ENCODE assay signal across 20 cellular contexts in genomic region chr14:94752575-94752974, GRCh38. TPM values are rescaled to one million over a fixed set of nuclear protein-coding genes. Genes with fewer than 3 reads are reported as not detected.
DNase-seq lines count a peak whose midpoint lies in the region; ATAC-seq and TF ChIP-seq lines count a peak whose summit lies in the region.
"Had no signal": no experiment of that assay in that cellular context is flagged by ENCODE, and none has a peak within 500 bp of the region (broad histone marks: within the 10 kb centered on the region; RNA-seq: fewer than 3 reads in every experiment).

No MANE protein-coding gene starts in this region.

- no peaks in the 10 kb centered on the region for H3K79me2 ChIP-seq in GM23248 (ENCODE audit: insufficient read depth)

- no peak overlapping the region for H4K8ac ChIP-seq in mesenchymal stem cell (ENCODE audit: low read length)

- H3F3A ChIP-seq in GM23248 (ENCODE audit: insufficient read depth), result no peaks in the 10 kb centered on the region

- no peak overlapping the region for H2BK12ac ChIP-seq in mesenchymal stem cell (ENCODE audit: low read length in 2 of 2)

- H3K36me3 ChIP-seq in GM23248 (ENCODE audit: low read depth) (no peaks in the 10 kb centered on the region), endodermal cell (ENCODE audit: control insufficient read depth, insufficient read depth, low read length) (no peaks in the 10 kb centered on the region), mesenchymal stem cell (ENCODE audit: control insufficient read depth in 1 of 2, insufficient read depth in 2 of 2, low read depth in 1 of 2, low read length in 2 of 2) (no peaks in the 10 kb centered on the region), gastrocnemius medialis (no peaks in the 10 kb centered on the region)

- TF ChIP-seq CTCF in endodermal cell (conservative IDR thresholded peaks at IDR 0.05), result no peak
- TF ChIP-seq CTCF in gastrocnemius medialis (IDR thresholded peaks at IDR 0.05 in 4 of 5, conservative IDR thresholded peaks at IDR 0.05 in 1 of 5), result no peak

- H3K14ac ChIP-seq in mesenchymal stem cell (ENCODE audit: low read length in 2 of 2), result no peak overlapping the region

- H3K36me3 Mint-ChIP-seq in endodermal cell (ENCODE audit: low read depth), result peaks cover 2% of the 10 kb centered on the region

- in situ Hi-C loops in GM23248 (cut with MboI), result no loop called here
- in situ Hi-C loops in gastrocnemius medialis (cut with MboI; ENCODE audit: low sequenced_read_pairs in 4 of 4), result no loop called here

- DNase-seq in GM23248, result no peak
- peak; percentile 34 for DNase-seq in endodermal cell
- no peak for DNase-seq in mesenchymal stem cell
- peak in 1 of 2 donors; percentile 14 for DNase-seq in gastrocnemius medialis
- no peak for DNase-seq in NCI-H82 (lab: John Stamatoyannopoulos, UW)
- no peak for DNase-seq in nucleus accumbens (lab: John Stamatoyannopoulos, UW)
- DNase-seq: DND-41; H7; Karpas-422; MM.1S; NCI-H1092 treated with DMSO at 0.1 percent for 48 hours; NCI-H2081 treated with DMSO at 0.1 percent for 48 hours; NCI-H526 treated with DMSO at 0.1 percent for 48 hours; NK-92 treated with Interleukin-12 subunit alpha and Interleukin-12 subunit beta, amount 100 ng/mL, for 24 hours; SIG-M5 had no signal

- no peak overlapping the region for H2BK120ac ChIP-seq in mesenchymal stem cell (ENCODE audit: low read depth, low read length)

- H2BK5ac ChIP-seq in mesenchymal stem cell (ENCODE audit: low read depth, low read length, poor library complexity, severe bottlenecking), result no peak overlapping the region

- no peak overlapping the region for H3K18ac ChIP-seq in mesenchymal stem cell (ENCODE audit: low read depth in 1 of 2, low read length in 2 of 2)

- H3K4me1 ChIP-seq in GM23248 (ENCODE audit: insufficient read depth) (no peaks in the 10 kb centered on the region), endodermal cell (ENCODE audit: control insufficient read depth, insufficient read depth, low read length) (no peaks in the 10 kb centered on the region), mesenchymal stem cell (ENCODE audit: control insufficient read depth, insufficient read depth, low read depth, low read length) (peaks cover 2% of the 10 kb centered on the region), gastrocnemius medialis (no peaks in the 10 kb centered on the region)

- H3K27me3 ChIP-seq in GM23248 (replicated peaks; ENCODE audit: insufficient read depth), result no peaks in the 10 kb centered on the region; the same call in 1 of the 2 replicates
- no peaks in the 10 kb centered on the region for H3K27me3 ChIP-seq in endodermal cell (ENCODE audit: control insufficient read depth, insufficient read depth, low read length, poor library complexity, severe bottlenecking)
- peaks cover 13 to 21% of the 10 kb centered on the region in 2 experiments for H3K27me3 ChIP-seq in mesenchymal stem cell (ENCODE audit: control insufficient read depth in 1 of 2, insufficient read depth in 1 of 2, low read length in 2 of 2)
- H3K27me3 ChIP-seq in gastrocnemius medialis, result peaks cover 0 to 4% (median 0%) of the 10 kb centered on the region in 3 donors

- TF ChIP-seq POLR2A in gastrocnemius medialis (IDR thresholded peaks at IDR 0.05), result no peak

- H3K4ac ChIP-seq in mesenchymal stem cell (ENCODE audit: low read depth in 1 of 2, low read length in 2 of 2), result no peak overlapping the region

- no peaks in the 10 kb centered on the region for H3K9me3 Mint-ChIP-seq in endodermal cell

- no peak overlapping the region for H3K27ac ChIP-seq in GM23248
- H3K27ac ChIP-seq in endodermal cell (ENCODE audit: low read depth, low read length), result no peak overlapping the region
- H3K27ac ChIP-seq in mesenchymal stem cell (ENCODE audit: low read length, poor library complexity, severe bottlenecking), result no peak overlapping the region
- peak overlapping the region; percentile 55 to 66 (median 62) for H3K27ac ChIP-seq in gastrocnemius medialis
- H3K27ac ChIP-seq: C4-2B had no signal

- H3K4me3 Mint-ChIP-seq in endodermal cell, result no peak overlapping the region

- ATAC-seq in gastrocnemius medialis (peak in 1 of 2 donors; percentile 46), GM21576 (IDR thresholded peaks at IDR 0.05; ENCODE audit: unreplicated experiment) (no peak), GM21737 (IDR thresholded peaks at IDR 0.05; ENCODE audit: unreplicated experiment) (no peak)

- H3K9me3 ChIP-seq in GM23248 (ENCODE audit: low read depth) (no peaks in the 10 kb centered on the region), endodermal cell (ENCODE audit: control insufficient read depth, low read length) (no peaks in the 10 kb centered on the region), mesenchymal stem cell (ENCODE audit: control insufficient read depth, low read length) (no peaks in the 10 kb centered on the region), gastrocnemius medialis (no peaks in the 10 kb centered on the region)

- intact Hi-C loops in gastrocnemius medialis (cut with DNase I; ENCODE audit: low total_unique reads), result no loop called here

- H4K91ac ChIP-seq in mesenchymal stem cell (ENCODE audit: low read length), result no peak overlapping the region

- H3K79me1 ChIP-seq in mesenchymal stem cell (replicated peaks; ENCODE audit: low read length, poor library complexity, severe bottlenecking), result no peaks in the 10 kb centered on the region

- no peaks in the 10 kb centered on the region for H4K20me1 ChIP-seq in GM23248 (ENCODE audit: insufficient read depth)

- H2AK5ac ChIP-seq in mesenchymal stem cell (ENCODE audit: low read length, severe bottlenecking), result no peak overlapping the region

- peak overlapping the region; percentile 24; the same call in 1 of the 2 replicates for H2AFZ ChIP-seq in GM23248
- no peak overlapping the region for H2AFZ ChIP-seq in mesenchymal stem cell (ENCODE audit: low read depth, low read length)

- no peak overlapping the region for H3K23ac ChIP-seq in mesenchymal stem cell (ENCODE audit: low read length in 2 of 2)

- H3K4me3 ChIP-seq in GM23248 (no peak overlapping the region), endodermal cell (ENCODE audit: low read length) (no peak overlapping the region), mesenchymal stem cell (ENCODE audit: insufficient read depth in 1 of 2, low read depth in 1 of 2, low read length in 2 of 2) (peak overlapping the region in 1 of 2 experiments; percentile 51), gastrocnemius medialis (peak overlapping the region in 1 of 4 donors; percentile 5)

- H3K27ac Mint-ChIP-seq in endodermal cell, result no peak overlapping the region

- 12% methylated on average over 13 of the region's 13 CpGs for WGBS in GM23248 (ENCODE audit: low coverage in 1 of 2, low lambda C conversion rate in 2 of 2, missing lambda C conversion rate in 2 of 2), 2 experiments
- WGBS in endodermal cell (ENCODE audit: insufficient coverage in 1 of 2, insufficient read length in 1 of 2), 2 experiments, result 91 to 93% methylated on average over 8 to 13 of the region's 13 CpGs
- 77% methylated on average over 13 of the region's 13 CpGs for WGBS in mesenchymal stem cell

- H3K4me2 ChIP-seq in GM23248 (ENCODE audit: unreplicated experiment) (no peak overlapping the region), mesenchymal stem cell (ENCODE audit: low read length, poor library complexity, severe bottlenecking) (no peak overlapping the region)

- H3K9ac ChIP-seq in GM23248 (no peak overlapping the region), endodermal cell (ENCODE audit: extremely low read depth, low read length, poor library complexity, severe bottlenecking) (no peak overlapping the region), mesenchymal stem cell (ENCODE audit: low read length) (peak overlapping the region; percentile 9)

- peaks cover 5% of the 10 kb centered on the region for H3K27me3 Mint-ChIP-seq in endodermal cell (ENCODE audit: insufficient read depth)

- no peak overlapping the region for H2BK15ac ChIP-seq in mesenchymal stem cell (ENCODE audit: low read depth, poor library complexity, severe bottlenecking)

- H3K9me2 ChIP-seq in GM23248 (ENCODE audit: insufficient read depth), result no peaks in the 10 kb centered on the region

- peaks cover 15% of the 10 kb centered on the region for H3K4me1 Mint-ChIP-seq in endodermal cell

RNA-seq across cellular contexts. Expression of gene GSC, which starts 17.3 kb away (rescaled TPM):
- total RNA-seq in GM23248 (2014; rRNA removed; shearing (Covaris generic)), result 1.1 and 2.3 TPM in 2 replicates
- polyA plus RNA-seq in GM23248 (2016; fragmentation: Nextera tagmentation; extraction: Ambion mirVana), result 1.3 and 1.9 TPM in 2 replicates
- 10 to 100 TPM; 37.0 to 94.4 TPM for total RNA-seq in endodermal cell
- polyA plus RNA-seq in endodermal cell (2013, experiment 1 of 2), result 18.8 TPM
- 29.1 TPM for polyA plus RNA-seq in endodermal cell (2013, experiment 2 of 2)
- polyA plus RNA-seq in mesenchymal stem cell (2013, experiment 1 of 2), result not detected
- not detected for polyA plus RNA-seq in mesenchymal stem cell (2013, experiment 2 of 2)
- total RNA-seq in gastrocnemius medialis, result 1 to 10 TPM; 1.1 to 6.9 (median 3.2) TPM
- total RNA-seq: HT-29, OCI-LY7 had no signal

Comparison
In these comparisons a context has a peak if more than half of its experiments do, and no peak if none do; other contexts are left out.
1. H3K27ac ChIP-seq: peak in gastrocnemius medialis (4 of 4); none in GM23248 (single experiment), endodermal cell (single experiment) and mesenchymal stem cell (single experiment).
2. RNA of gene GSC, which starts 17.3 kb away (total RNA-seq): 37.0 to 94.4 TPM in endodermal cell; 1.1 to 6.9 TPM in gastrocnemius medialis and 1.1 to 2.3 TPM in GM23248; every median in the first group is over 4 times any median in the second.